In the genomic region with DNA sequence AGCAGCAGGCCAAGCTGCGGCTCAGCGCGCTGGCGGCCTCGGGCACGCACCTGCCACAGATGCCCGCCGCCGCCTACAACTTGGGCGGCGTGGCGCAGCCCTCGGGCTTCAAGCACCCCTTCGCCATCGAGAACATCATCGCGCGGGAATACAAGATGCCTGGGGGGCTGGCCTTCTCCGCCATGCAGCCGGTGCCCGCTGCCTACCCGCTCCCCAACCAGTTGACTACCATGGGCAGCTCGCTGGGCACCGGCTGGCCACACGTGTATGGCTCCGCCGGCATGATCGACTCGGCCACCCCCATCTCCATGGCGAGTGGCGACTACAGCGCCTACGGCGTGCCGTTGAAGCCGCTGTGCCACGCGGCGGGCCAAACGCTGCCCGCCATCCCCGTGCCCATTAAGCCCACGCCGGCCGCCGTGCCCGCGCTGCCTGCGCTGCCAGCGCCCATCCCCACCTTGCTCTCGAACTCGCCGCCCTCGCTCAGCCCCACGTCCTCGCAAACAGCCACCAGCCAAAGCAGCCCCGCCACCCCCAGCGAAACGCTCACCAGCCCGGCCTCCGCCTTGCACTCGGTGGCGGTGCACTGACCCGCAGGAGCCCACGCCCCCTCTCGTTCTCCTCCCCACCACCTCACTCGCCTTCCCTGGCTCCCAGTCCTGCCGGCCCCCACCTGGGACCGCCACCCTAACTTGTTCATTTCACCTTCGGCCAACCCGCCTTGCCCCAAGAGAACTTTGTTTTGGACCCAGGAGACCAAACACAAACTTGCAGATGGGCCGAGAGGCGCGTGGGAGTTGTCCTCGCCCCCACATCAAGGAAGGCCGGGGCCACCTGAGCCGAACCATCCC, we compare ENCODE assay signal across 8 cellular contexts.
DNase-seq lines count a peak whose midpoint lies in the region; ATAC-seq and TF ChIP-seq lines count a peak whose summit lies in the region.

No MANE protein-coding gene starts in this region.

- peaks cover 7% of the 10 kb centered on the region for H3K36me3 Mint-ChIP-seq in dendritic cell treated with granulocyte-macrophage colony-stimulating factor and Interleukin-4, amounts not matched to agents 40 ng/mL and 50 ng/mL, for 4 days (ENCODE audit: low read depth)
- no peaks in the 10 kb centered on the region for H3K36me3 Mint-ChIP-seq in nephron progenitor cell (ENCODE audit: low read depth)

- peak overlapping the region; percentile 80 for H3K4me3 Mint-ChIP-seq in dendritic cell treated with granulocyte-macrophage colony-stimulating factor and Interleukin-4, amounts not matched to agents 40 ng/mL and 50 ng/mL, for 4 days
- peak overlapping the region; percentile 93 for H3K4me3 Mint-ChIP-seq in nephron progenitor cell

- H3K4me3 ChIP-seq in GM12864 (ENCODE audit: low read depth, low read length) = peak overlapping the region; percentile 71
- peak overlapping the region; percentile 55 for H3K4me3 ChIP-seq in LNCaP clone FGC (ENCODE audit: low read depth, low read length)

- TF ChIP-seq CTCF in GM12864 (IDR thresholded peaks at IDR 0.05; ENCODE audit: low read depth, low read length, missing control alignments) = no peak
- TF ChIP-seq CTCF in LNCaP clone FGC (IDR thresholded peaks at IDR 0.05; ENCODE audit: control insufficient read depth, extremely low read depth, insufficient read depth) = no peak
- no peak for TF ChIP-seq CTCF in nephron progenitor cell (IDR thresholded peaks at IDR 0.05)

- H3K4me1 Mint-ChIP-seq in dendritic cell treated with granulocyte-macrophage colony-stimulating factor and Interleukin-4, amounts not matched to agents 40 ng/mL and 50 ng/mL, for 4 days (ENCODE audit: low read depth) = peaks cover 34% of the 10 kb centered on the region
- peaks cover 78% of the 10 kb centered on the region for H3K4me1 Mint-ChIP-seq in nephron progenitor cell

- peaks cover 95% of the 10 kb centered on the region for H3K27me3 Mint-ChIP-seq in dendritic cell treated with granulocyte-macrophage colony-stimulating factor and Interleukin-4, amounts not matched to agents 40 ng/mL and 50 ng/mL, for 4 days
- peaks cover 56% of the 10 kb centered on the region for H3K27me3 Mint-ChIP-seq in nephron progenitor cell (ENCODE audit: low read depth, poor library complexity)

- intact Hi-C loops in dendritic cell treated with granulocyte-macrophage colony-stimulating factor and Interleukin-4, amounts not matched to agents 40 ng/mL and 50 ng/mL, for 4 days (cut with micrococcal nuclease) = no loop called here

- H3K27ac Mint-ChIP-seq in dendritic cell treated with granulocyte-macrophage colony-stimulating factor and Interleukin-4, amounts not matched to agents 40 ng/mL and 50 ng/mL, for 4 days = peak overlapping the region; percentile 74
- peak overlapping the region; percentile 65 for H3K27ac Mint-ChIP-seq in nephron progenitor cell

- DNase-seq in GM12864 (ENCODE audit: low read depth) = no peak
- no peak for DNase-seq in LNCaP clone FGC (ENCODE audit: low read depth)
- DNase-seq in nephron progenitor cell = peak; percentile 61
- DNase-seq in NCI-H510A (lab: John Stamatoyannopoulos, UW) = no peak
- no peak for DNase-seq in nucleus accumbens (lab: John Stamatoyannopoulos, UW)
- DNase-seq in NCI-H748 (lab: John Stamatoyannopoulos, UW; ENCODE audit: unreplicated experiment) = no peak

- no peak for ATAC-seq in GM18519 (IDR thresholded peaks at IDR 0.05; ENCODE audit: low FRiP score, unreplicated experiment)

- no peaks in the 10 kb centered on the region for H3K9me3 Mint-ChIP-seq in dendritic cell treated with granulocyte-macrophage colony-stimulating factor and Interleukin-4, amounts not matched to agents 40 ng/mL and 50 ng/mL, for 4 days
- no peaks in the 10 kb centered on the region for H3K9me3 Mint-ChIP-seq in nephron progenitor cell
